In the genomic region with DNA sequence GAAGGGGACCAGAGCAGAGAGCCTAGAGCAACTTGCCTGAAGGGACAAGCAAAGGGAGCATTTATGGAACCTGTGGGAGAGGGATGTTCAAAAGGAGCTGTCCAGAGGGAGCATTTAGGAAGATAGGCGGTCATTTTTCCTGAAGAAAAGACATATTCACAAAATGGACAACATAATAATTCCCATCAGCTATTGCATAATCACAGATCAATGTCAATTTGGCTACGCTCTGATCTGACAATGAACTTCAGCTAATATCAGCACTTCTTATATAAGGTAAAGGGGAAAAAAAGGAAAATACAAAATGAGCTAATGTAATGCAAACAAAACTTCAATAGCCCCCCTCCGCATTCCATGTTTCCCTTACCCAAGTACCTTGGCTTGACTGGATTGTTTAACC, we compare ENCODE assay signal across 11 cellular contexts.
"Had no signal": no experiment of that assay in that cellular context is flagged by ENCODE, and none has a peak within 500 bp of the region (broad histone marks: within the 10 kb centered on the region; RNA-seq: fewer than 3 reads in every experiment).

No MANE protein-coding gene starts in this region.

- H2AFZ ChIP-seq: GM23248 had no signal

- FAIRE-seq: H1, H54 had no signal

- H3K36me3 ChIP-seq: HAP-1 had no signal

- H3K4me3 ChIP-seq: GM23248, GM23338, HAP-1 had no signal

- H3K27ac ChIP-seq: GM23248 had no signal

- H3K9ac ChIP-seq: GM23248 had no signal

- ATAC-seq: GM23338, HCT116 had no signal

- H3K4me2 ChIP-seq: GM23338 had no signal

- H3K9me3 ChIP-seq: HAP-1 had no signal

- DNase-seq: GM23248, GOT3, H7, H9, HCEC 1CT, HFFc6 had no signal

- H3K4me1 ChIP-seq: HAP-1 had no signal
